9 cellular contexts compared by ENCODE assay signal in genomic region chr16:705748-706188, GRCh38. TPM values are rescaled to one million over a fixed set of nuclear protein-coding genes. Genes with fewer than 3 reads are reported as not detected.
A peak's percentile ranks its signal among the peaks of the same experiment; 100 is the strongest.
DNase-seq lines count a peak whose midpoint lies in the region; ATAC-seq and TF ChIP-seq lines count a peak whose summit lies in the region.
"Had no signal": no experiment of that assay in that cellular context is flagged by ENCODE, and none has a peak within 500 bp of the region (broad histone marks: within the 10 kb centered on the region; RNA-seq: fewer than 3 reads in every experiment).

Gene FBXL16, minus strand, starts transcription at chr16:705801. Its CDS starts 8,396 bp downstream, at chr16:697405.

- intact Hi-C loops in right cardiac atrium (cut with DNase I): loop anchor here in 1 of 4 donors (5.0 kb wide), 1 partner anchor 347 kb away; no protein-coding TSS in a partner anchor
- intact Hi-C loops in Right ventricle myocardium superior (cut with DNase I): no loop called here

- no peak for TF ChIP-seq CTCF in RWPE1 (conservative IDR thresholded peaks at IDR 0.05; ENCODE audit: low read depth)

- H3K4me3 ChIP-seq in right cardiac atrium (ENCODE audit: low read length) (peak within 1 kb of the TSS; percentile 18), iPS-11a (ENCODE audit: low read depth, low read length) (peak within 1 kb of the TSS; percentile 35)
- H3K4me3 ChIP-seq: Peyer's patch had no signal

- ATAC-seq in right cardiac atrium (no peak), Right ventricle myocardium superior (ENCODE audit: poor library complexity) (no peak), HG03571 (IDR thresholded peaks at IDR 0.05; ENCODE audit: unreplicated experiment) (no peak), HG02642 (IDR thresholded peaks at IDR 0.05; ENCODE audit: poor library complexity, unreplicated experiment) (no peak)

- H3K4me1 ChIP-seq in right cardiac atrium (ENCODE audit: control insufficient read depth, insufficient read depth, low read length): no peaks in the 10 kb centered on the region

- H3K27me3 ChIP-seq in right cardiac atrium (ENCODE audit: control insufficient read depth, insufficient read depth): no peaks in the 10 kb centered on the region

- no peaks in the 10 kb centered on the region for H3K9me3 ChIP-seq in right cardiac atrium (ENCODE audit: control insufficient read depth, low read length)
- H3K9me3 ChIP-seq: Peyer's patch had no signal

- H3K27ac ChIP-seq in right cardiac atrium (ENCODE audit: low read length) (no peak within 1 kb of the TSS), RWPE1 (peak within 1 kb of the TSS; percentile 87)
- H3K27ac ChIP-seq: Peyer's patch had no signal

- DNase-seq in right cardiac atrium (no peak), Right ventricle myocardium superior (no peak), RWPE1 (ENCODE audit: low spot score) (peak; percentile 74), kidney glomerular epithelial cell (lab: John Stamatoyannopoulos, UW) (no peak), T1000 (lab: John Stamatoyannopoulos, UW) (no peak)
- DNase-seq: Peyer's patch had no signal

- CTCF ChIA-PET in RWPE1 (lab: Yijun Ruan, JAX): no interaction called here

- WGBS in right cardiac atrium: 1% methylated on average over 71 of the region's 74 CpGs

- POLR2A ChIA-PET in RWPE1 (lab: Yijun Ruan, JAX; ENCODE audit: low non-redundant PET): no interaction called here

RNA-seq across cellular contexts. Expression of gene FBXL16, which starts in this region (rescaled TPM):
- total RNA-seq in right cardiac atrium: under 1 TPM; 0.19 to 0.38 (median 0.28) TPM
- 0.34 TPM for polyA plus RNA-seq in right cardiac atrium
- not detected for total RNA-seq in Right ventricle myocardium superior
